Comparison of ENCODE assay signal across 20 cellular contexts in genomic region chr10:47041401-47042198, GRCh38.
"Had no signal": no experiment of that assay in that cellular context is flagged by ENCODE, and none has a peak within 500 bp of the region (broad histone marks: within the 10 kb centered on the region; RNA-seq: fewer than 3 reads in every experiment).

No MANE protein-coding gene starts in this region.

- H3K27me3 ChIP-seq: adrenal gland, ovary, tibial artery had no signal

- FAIRE-seq: endometrium, frontal cortex, TTC549 had no signal

- H3K36me3 ChIP-seq: adrenal gland, left ventricle myocardium inferior, ovary, prostate gland, tibial artery had no signal

- H3K9me3 ChIP-seq: adrenal gland, left ventricle myocardium inferior, ovary, prostate gland, tibial artery had no signal

- H3K4me1 ChIP-seq: adrenal gland, prostate gland, tibial artery had no signal

- ATAC-seq: activated naive CD4-positive, alpha-beta T cell treated with anti-CD3 and anti-CD28 coated beads, Interleukin-2, amount 50 U/mL, for 72 hours; naive thymus-derived CD8-positive, alpha-beta T cell; stimulated activated effector memory CD8-positive, alpha-beta T cell treated with anti-CD3 and anti-CD28 coated beads, Interleukin-12 subunit alpha, Interleukin-12 subunit beta, amount 100 ng/mL, for 72 hours; stimulated activated naive CD8-positive, alpha-beta T cell treated with anti-CD3 and anti-CD28 coated beads, Interleukin-15, amount 100 ng/mL, for 72 hours; T-cell had no signal

- H3K27ac ChIP-seq: adrenal gland, left ventricle myocardium inferior, ovary, prostate gland, skin epidermis, tibial artery had no signal

- DNase-seq: activated CD4-positive, alpha-beta T cell treated with anti-CD3 and anti-CD28 coated beads for 1 hour; activated T-cell treated with anti-CD3 and anti-CD28 coated beads, Interleukin-2, amount 50 U/mL, for 1 hour; adrenal gland; cerebellar nuclear complex; effector CD4-positive, alpha-beta T cell; hypothalamus; left ventricle myocardium inferior; naive thymus-derived CD8-positive, alpha-beta T cell; stimulated activated CD4-positive, alpha-beta T cell treated with anti-CD3 and anti-CD28 coated beads, Interleukin-2, amount 100 ng/mL, for 24 hours; stimulated activated naive CD8-positive, alpha-beta T cell treated with anti-CD3 and anti-CD28 coated beads, Interleukin-15, amount 100 ng/mL, for 72 hours; T-cell had no signal

- H3K4me3 ChIP-seq: adrenal gland, left ventricle myocardium inferior, ovary, prostate gland, skin epidermis, tibial artery had no signal
